Comparison of ENCODE assay signal across 27 cellular contexts in genomic region chr3:144744473-144744872, GRCh38.
"Had no signal": no experiment of that assay in that cellular context is flagged by ENCODE, and none has a peak within 500 bp of the region (broad histone marks: within the 10 kb centered on the region; RNA-seq: fewer than 3 reads in every experiment).

No MANE protein-coding gene starts in this region.

- H3K9me3 Mint-ChIP-seq: activated B cell treated with CpG ODN at 0.5 μM for 24 hours; activated CD4-positive, alpha-beta memory T cell treated with anti-CD3 and anti-CD28 coated beads for 36 hours; activated naive CD4-positive, alpha-beta T cell treated with anti-CD3 and anti-CD28 coated beads for 36 hours; activated naive CD4-positive, alpha-beta T cell treated with anti-CD3 and anti-CD28 coated beads, Interleukin-2, amount 50 U/mL, for 72 hours; activated T-cell treated with anti-CD3 and anti-CD28 coated beads, Interleukin-2, amount 50 U/mL, for 4 hours had no signal

- H3K36me3 ChIP-seq: adrenal gland, breast epithelium had no signal

- H3K27me3 Mint-ChIP-seq: activated B cell treated with CpG ODN at 0.5 μM for 24 hours; activated CD4-positive, alpha-beta memory T cell treated with anti-CD3 and anti-CD28 coated beads for 36 hours had no signal

- FAIRE-seq: astrocyte, K562 had no signal

- DNase-seq: activated B cell treated with CpG ODN at 0.5 μM for 24 hours; activated CD4-positive, alpha-beta memory T cell treated with anti-CD3 and anti-CD28 coated beads for 36 hours; activated CD4-positive, alpha-beta T cell treated with anti-CD3 and anti-CD28 coated beads for 4 hours; activated CD4-positive, alpha-beta T cell treated with anti-CD3 and anti-CD28 coated beads, Interleukin-2, amount 50 U/mL, for 1 hour; activated CD4-positive, CD25-positive, alpha-beta regulatory T cell treated with anti-CD3 and anti-CD28 coated beads, Interleukin-2, amount 50 U/mL, for 72 hours; activated CD8-positive, alpha-beta memory T cell treated with anti-CD3 and anti-CD28 coated beads, Interleukin-2, amount 50 U/mL, for 4 hours; activated gamma-delta T cell treated with Interleukin-2 at 50 U/mL for 16 hours; activated naive CD4-positive, alpha-beta T cell treated with anti-CD3 and anti-CD28 coated beads for 36 hours; activated T-cell treated with anti-CD3 and anti-CD28 coated beads for 4 hours; activated T-cell treated with anti-CD3 and anti-CD28 coated beads, Interleukin-2, amount 50 U/mL, for 4 hours; adrenal gland; body of pancreas; NCI-H1105; NCI-H1436; NCI-H1694 treated with DMSO at 0.1 percent for 48 hours; NCI-H2029; NCI-H510A; NCI-H526; NCI-H748 treated with DMSO at 0.1 percent for 48 hours; Right ventricle myocardium superior; T1000 had no signal

- ATAC-seq: activated naive CD4-positive, alpha-beta T cell treated with anti-CD3 and anti-CD28 coated beads, Interleukin-2, amount 50 U/mL, for 72 hours; activated T-cell treated with anti-CD3 and anti-CD28 coated beads, Interleukin-2, amount 50 U/mL, for 4 hours; body of pancreas; K562 had no signal

- H3K4me1 ChIP-seq: body of pancreas, breast epithelium had no signal

- H3K9me3 ChIP-seq: adrenal gland, body of pancreas, breast epithelium had no signal

- H3K36me3 Mint-ChIP-seq: activated CD4-positive, alpha-beta memory T cell treated with anti-CD3 and anti-CD28 coated beads for 36 hours; activated naive CD4-positive, alpha-beta T cell treated with anti-CD3 and anti-CD28 coated beads, Interleukin-2, amount 50 U/mL, for 72 hours had no signal

- H3K27me3 ChIP-seq: adrenal gland, body of pancreas, breast epithelium had no signal

- H3K27ac ChIP-seq: adrenal gland, body of pancreas, breast epithelium, VCaP had no signal

- H3K4me3 Mint-ChIP-seq: activated B cell treated with CpG ODN at 0.5 μM for 24 hours; activated CD4-positive, alpha-beta memory T cell treated with anti-CD3 and anti-CD28 coated beads for 36 hours; activated naive CD4-positive, alpha-beta T cell treated with anti-CD3 and anti-CD28 coated beads for 36 hours; activated T-cell treated with anti-CD3 and anti-CD28 coated beads, Interleukin-2, amount 50 U/mL, for 4 hours; activated T-helper 1 cell treated with anti-CD3 and anti-CD28 coated beads, Interleukin-12 subunit alpha, Interleukin-12 subunit beta, Interleukin-2, Interleukin-4 antibody, amounts not matched to agents 30 ng/mL and 10 ng/mL and 1 ng/mL, durations not matched to agents 14 hours and 24 hours and 36 hours had no signal

- H3K4me3 ChIP-seq: adrenal gland, body of pancreas, breast epithelium, K562 had no signal

- H3K27ac Mint-ChIP-seq: activated B cell treated with CpG ODN at 0.5 μM for 24 hours; activated CD4-positive, alpha-beta memory T cell treated with anti-CD3 and anti-CD28 coated beads for 36 hours; activated naive CD4-positive, alpha-beta T cell treated with anti-CD3 and anti-CD28 coated beads for 36 hours; activated naive CD4-positive, alpha-beta T cell treated with anti-CD3 and anti-CD28 coated beads, Interleukin-2, amount 50 U/mL, for 72 hours; activated T-helper 1 cell treated with anti-CD3 and anti-CD28 coated beads, Interleukin-12 subunit alpha, Interleukin-12 subunit beta, Interleukin-2, Interleukin-4 antibody, amounts not matched to agents 30 ng/mL and 10 ng/mL and 1 ng/mL, durations not matched to agents 14 hours and 24 hours and 36 hours had no signal

- H3K4me1 Mint-ChIP-seq: activated B cell treated with CpG ODN at 0.5 μM for 24 hours had no signal
